In the genomic region with DNA sequence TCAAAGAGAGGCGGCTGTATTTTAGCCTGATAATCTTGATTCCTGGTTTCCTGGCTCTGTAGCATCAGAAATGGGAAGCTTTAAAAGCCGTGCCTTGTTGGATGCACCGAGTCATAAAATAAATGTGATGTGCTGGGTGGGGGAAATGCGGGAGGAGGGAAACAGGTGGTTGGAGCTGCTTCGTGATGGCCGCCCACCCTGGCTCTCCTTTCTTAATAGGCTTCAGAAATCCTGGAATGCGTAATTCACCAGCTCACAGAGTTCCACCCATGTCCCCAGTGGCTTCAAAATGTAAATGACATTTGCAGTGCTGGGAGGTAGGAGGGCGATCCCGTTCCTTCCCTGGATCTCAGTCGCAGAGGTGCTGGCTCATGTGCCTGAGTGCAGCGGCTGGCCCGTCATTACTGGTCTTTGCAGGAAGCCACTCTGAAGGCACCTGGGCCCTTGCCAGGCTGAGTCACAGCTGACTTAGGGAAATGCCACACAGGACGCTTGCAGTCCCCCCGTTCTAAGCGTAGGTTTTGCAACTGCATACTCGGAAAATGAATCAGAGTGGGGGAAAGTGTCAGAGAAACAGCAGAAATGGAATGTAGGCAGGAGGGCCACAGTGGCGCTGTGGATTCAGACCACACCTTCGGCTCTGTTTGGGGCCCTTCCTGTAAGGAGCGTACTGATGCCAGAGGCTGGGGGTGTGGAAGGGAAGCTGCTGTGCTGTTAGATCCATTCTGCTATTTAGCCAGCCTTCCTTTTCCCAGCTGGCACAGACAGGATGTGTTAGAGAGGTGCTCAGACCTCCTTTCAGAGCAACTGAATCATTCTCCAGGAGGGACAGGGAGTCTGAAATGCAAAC, we compare ENCODE assay signal across 8 cellular contexts. TPM values are rescaled to one million over a fixed set of nuclear protein-coding genes. Genes with fewer than 3 reads are reported as not detected.
DNase-seq lines count a peak whose midpoint lies in the region; ATAC-seq lines count a peak whose summit lies in the region.

No MANE protein-coding gene starts in this region.

- CTCF ChIA-PET in activated CD4-positive, alpha-beta T cell treated with anti-CD3 and anti-CD28 coated beads, Interleukin-2, amount 10 ng/mL, durations not matched to agents 7 days and 5 days (lab: Charles Lee): interaction anchor here (1.0 to 2.4 kb wide), 8 partner anchors 9 to 95 kb away, joined by 3 to 8 read pairs (median 4); no protein-coding TSS in a partner anchor

- DNase-seq in NCI-H2107 treated with DMSO at 0.1 percent for 48 hours (lab: John Stamatoyannopoulos, UW; ENCODE audit: unreplicated experiment): peak; percentile 87
- peak; percentile 57 for DNase-seq in activated CD4-positive, alpha-beta T cell treated with anti-CD3 and anti-CD28 coated beads, Interleukin-2, amount 10 ng/mL, durations not matched to agents 7 days and 5 days
- DNase-seq in medulla oblongata (ENCODE audit: extremely low spot score): peak; percentile 86
- peak; percentile 42 for DNase-seq in stimulated activated CD8-positive, alpha-beta memory T cell treated with anti-CD3 and anti-CD28 coated beads, Interleukin-12 subunit alpha, Interleukin-12 subunit beta, amount 100 ng/mL, for 1 hour (ENCODE audit: low read depth)

- H3K9me3 Mint-ChIP-seq in activated CD4-positive, alpha-beta T cell treated with anti-CD3 and anti-CD28 coated beads, Interleukin-2, amount 10 ng/mL, durations not matched to agents 7 days and 5 days: no peaks in the 10 kb centered on the region
- H3K9me3 Mint-ChIP-seq in dendritic cell treated with granulocyte-macrophage colony-stimulating factor and Interleukin-4, amounts not matched to agents 40 ng/mL and 50 ng/mL, for 4 days: no peaks in the 10 kb centered on the region

- no peaks in the 10 kb centered on the region for H3K27me3 Mint-ChIP-seq in activated CD4-positive, alpha-beta T cell treated with anti-CD3 and anti-CD28 coated beads, Interleukin-2, amount 10 ng/mL, durations not matched to agents 7 days and 5 days
- H3K27me3 Mint-ChIP-seq in dendritic cell treated with granulocyte-macrophage colony-stimulating factor and Interleukin-4, amounts not matched to agents 40 ng/mL and 50 ng/mL, for 4 days: no peaks in the 10 kb centered on the region

- H3K4me3 Mint-ChIP-seq in activated CD4-positive, alpha-beta T cell treated with anti-CD3 and anti-CD28 coated beads, Interleukin-2, amount 10 ng/mL, durations not matched to agents 7 days and 5 days: no peak overlapping the region
- peak overlapping the region; percentile 13 for H3K4me3 Mint-ChIP-seq in dendritic cell treated with granulocyte-macrophage colony-stimulating factor and Interleukin-4, amounts not matched to agents 40 ng/mL and 50 ng/mL, for 4 days

- POLR2A ChIA-PET in activated CD4-positive, alpha-beta T cell treated with anti-CD3 and anti-CD28 coated beads, Interleukin-2, amount 10 ng/mL, durations not matched to agents 7 days and 5 days (lab: Charles Lee): interaction anchor here (0.6 kb wide), 1 partner anchor 74 kb away, joined by 5 read pairs; no protein-coding TSS in a partner anchor

- H3K27ac Mint-ChIP-seq in activated CD4-positive, alpha-beta T cell treated with anti-CD3 and anti-CD28 coated beads, Interleukin-2, amount 10 ng/mL, durations not matched to agents 7 days and 5 days: peak overlapping the region; percentile 75
- peak overlapping the region; percentile 46 for H3K27ac Mint-ChIP-seq in dendritic cell treated with granulocyte-macrophage colony-stimulating factor and Interleukin-4, amounts not matched to agents 40 ng/mL and 50 ng/mL, for 4 days

- intact Hi-C loops in dendritic cell treated with granulocyte-macrophage colony-stimulating factor and Interleukin-4, amounts not matched to agents 40 ng/mL and 50 ng/mL, for 4 days (cut with micrococcal nuclease): loop anchor here (5.0 kb wide), 2 partner anchors 43 to 63 kb away; no protein-coding TSS in a partner anchor

- peak; percentile 71 for ATAC-seq in GM18498 (IDR thresholded peaks at IDR 0.05; ENCODE audit: unreplicated experiment)
- peak; percentile 61 for ATAC-seq in HG02884 (IDR thresholded peaks at IDR 0.05; ENCODE audit: unreplicated experiment)
- no peak for ATAC-seq in GM21526 (IDR thresholded peaks at IDR 0.05; ENCODE audit: low FRiP score, unreplicated experiment)

- peaks cover 79% of the 10 kb centered on the region for H3K4me1 Mint-ChIP-seq in activated CD4-positive, alpha-beta T cell treated with anti-CD3 and anti-CD28 coated beads, Interleukin-2, amount 10 ng/mL, durations not matched to agents 7 days and 5 days
- peaks cover 68% of the 10 kb centered on the region for H3K4me1 Mint-ChIP-seq in dendritic cell treated with granulocyte-macrophage colony-stimulating factor and Interleukin-4, amounts not matched to agents 40 ng/mL and 50 ng/mL, for 4 days (ENCODE audit: low read depth)

- H3K36me3 Mint-ChIP-seq in activated CD4-positive, alpha-beta T cell treated with anti-CD3 and anti-CD28 coated beads, Interleukin-2, amount 10 ng/mL, durations not matched to agents 7 days and 5 days (ENCODE audit: low read depth): no peaks in the 10 kb centered on the region
- H3K36me3 Mint-ChIP-seq in dendritic cell treated with granulocyte-macrophage colony-stimulating factor and Interleukin-4, amounts not matched to agents 40 ng/mL and 50 ng/mL, for 4 days (ENCODE audit: low read depth): no peaks in the 10 kb centered on the region

RNA-seq across cellular contexts. Expression of a gene that starts 37.6 kb away (rescaled TPM):
- 10 to 100 TPM; 22.7 to 28.4 TPM for total RNA-seq in activated CD4-positive, alpha-beta T cell treated with anti-CD3 and anti-CD28 coated beads, Interleukin-2, amount 10 ng/mL, durations not matched to agents 7 days and 5 days
